In genomic region chr20:32535953-32536823, GRCh38 we compare ENCODE assay signal across 1 cellular context.
TF ChIP-seq lines count a peak whose summit lies in the region.

No MANE protein-coding gene starts in this region.

TF ChIP-seq in HepG2, 621 proteins besides CTCF, POLR2A, EP300 and RAD21 (continued from another document and continues in another):
- TF ChIP-seq KIAA2018 (CRISPR knock-in tag; IDR thresholded peaks at IDR 0.05; ENCODE audit: borderline replicate concordance): no peak
- no peak for TF ChIP-seq HMGA1 (CRISPR knock-in tag; conservative IDR thresholded peaks at IDR 0.05)
- TF ChIP-seq TGIF2 (CRISPR knock-in tag; IDR thresholded peaks at IDR 0.05): no peak; the same call in 1 of the 2 replicates
- 0 out of 2 replicates have a peak, but pooled peaks have one; percentile 8 for TF ChIP-seq ZNF543 (CRISPR knock-in tag; IDR thresholded peaks at IDR 0.05)
- TF ChIP-seq, protein P1, sequence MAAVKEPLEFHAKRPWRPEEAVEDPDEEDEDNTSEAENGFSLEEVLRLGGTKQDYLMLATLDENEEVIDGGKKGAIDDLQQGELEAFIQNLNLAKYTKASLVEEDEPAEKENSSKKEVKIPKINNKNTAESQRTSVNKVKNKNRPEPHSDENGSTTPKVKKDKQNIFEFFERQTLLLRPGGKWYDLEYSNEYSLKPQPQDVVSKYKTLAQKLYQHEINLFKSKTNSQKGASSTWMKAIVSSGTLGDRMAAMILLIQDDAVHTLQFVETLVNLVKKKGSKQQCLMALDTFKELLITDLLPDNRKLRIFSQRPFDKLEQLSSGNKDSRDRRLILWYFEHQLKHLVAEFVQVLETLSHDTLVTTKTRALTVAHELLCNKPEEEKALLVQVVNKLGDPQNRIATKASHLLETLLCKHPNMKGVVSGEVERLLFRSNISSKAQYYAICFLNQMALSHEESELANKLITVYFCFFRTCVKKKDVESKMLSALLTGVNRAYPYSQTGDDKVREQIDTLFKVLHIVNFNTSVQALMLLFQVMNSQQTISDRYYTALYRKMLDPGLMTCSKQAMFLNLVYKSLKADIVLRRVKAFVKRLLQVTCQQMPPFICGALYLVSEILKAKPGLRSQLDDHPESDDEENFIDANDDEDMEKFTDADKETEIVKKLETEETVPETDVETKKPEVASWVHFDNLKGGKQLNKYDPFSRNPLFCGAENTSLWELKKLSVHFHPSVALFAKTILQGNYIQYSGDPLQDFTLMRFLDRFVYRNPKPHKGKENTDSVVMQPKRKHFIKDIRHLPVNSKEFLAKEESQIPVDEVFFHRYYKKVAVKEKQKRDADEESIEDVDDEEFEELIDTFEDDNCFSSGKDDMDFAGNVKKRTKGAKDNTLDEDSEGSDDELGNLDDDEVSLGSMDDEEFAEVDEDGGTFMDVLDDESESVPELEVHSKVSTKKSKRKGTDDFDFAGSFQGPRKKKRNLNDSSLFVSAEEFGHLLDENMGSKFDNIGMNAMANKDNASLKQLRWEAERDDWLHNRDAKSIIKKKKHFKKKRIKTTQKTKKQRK (IDR thresholded peaks at IDR 0.05; ENCODE audit: low read length): no peak
- TF ChIP-seq SP4 (CRISPR knock-in tag; IDR thresholded peaks at IDR 0.05): 0 out of 2 replicates have a peak, but pooled peaks have one; percentile 37
- TF ChIP-seq ZNF672 (CRISPR knock-in tag; IDR thresholded peaks at IDR 0.05): no peak
- no peak for TF ChIP-seq PAWR (CRISPR knock-in tag; IDR thresholded peaks at IDR 0.05; ENCODE audit: borderline replicate concordance)
- no peak for TF ChIP-seq HMG20A (CRISPR knock-in tag; IDR thresholded peaks at IDR 0.05; ENCODE audit: borderline replicate concordance)
- TF ChIP-seq HNF4G (IDR thresholded peaks at IDR 0.05; ENCODE audit: borderline replicate concordance, low read depth, low read length): 0 out of 2 replicates have a peak, but pooled peaks have one; percentile 6
- 0 out of 2 replicates have a peak, but pooled peaks have one; percentile 35 for TF ChIP-seq HNF4G (CRISPR knock-in tag; IDR thresholded peaks at IDR 0.05; ENCODE audit: borderline replicate concordance, low read depth)
- no peak for TF ChIP-seq FOXK2 (IDR thresholded peaks at IDR 0.05)
- TF ChIP-seq ZNF598 (CRISPR knock-in tag; IDR thresholded peaks at IDR 0.05; ENCODE audit: borderline replicate concordance): 0 out of 2 replicates have a peak, but pooled peaks have one; percentile 49
- TF ChIP-seq CBX1 (IDR thresholded peaks at IDR 0.05; ENCODE audit: low read depth): no peak
- peak; percentile 7 for TF ChIP-seq TEAD3 (CRISPR knock-in tag; optimal IDR thresholded peaks at IDR 0.05; ENCODE audit: borderline replicate concordance)
- 0 out of 2 replicates have a peak, but pooled peaks have one; percentile 7 for TF ChIP-seq HDAC2 (CRISPR knock-in tag; IDR thresholded peaks at IDR 0.05)
- TF ChIP-seq POLR2AphosphoS5 (IDR thresholded peaks at IDR 0.05; ENCODE audit: low read depth, low read length): no peak; the same call in 1 of the 2 replicates
- TF ChIP-seq ZSCAN22 (CRISPR knock-in tag; IDR thresholded peaks at IDR 0.05): no peak
- no peak for TF ChIP-seq ZNF703 (CRISPR knock-in tag; IDR thresholded peaks at IDR 0.05; ENCODE audit: borderline replicate concordance)
- TF ChIP-seq MAFG (CRISPR knock-in tag; IDR thresholded peaks at IDR 0.05): no peak
- peak; percentile 83; the same call in 1 of the 2 replicates for TF ChIP-seq KDM5B (CRISPR knock-in tag; IDR thresholded peaks at IDR 0.05; ENCODE audit: borderline replicate concordance)
- TF ChIP-seq, protein P2, sequence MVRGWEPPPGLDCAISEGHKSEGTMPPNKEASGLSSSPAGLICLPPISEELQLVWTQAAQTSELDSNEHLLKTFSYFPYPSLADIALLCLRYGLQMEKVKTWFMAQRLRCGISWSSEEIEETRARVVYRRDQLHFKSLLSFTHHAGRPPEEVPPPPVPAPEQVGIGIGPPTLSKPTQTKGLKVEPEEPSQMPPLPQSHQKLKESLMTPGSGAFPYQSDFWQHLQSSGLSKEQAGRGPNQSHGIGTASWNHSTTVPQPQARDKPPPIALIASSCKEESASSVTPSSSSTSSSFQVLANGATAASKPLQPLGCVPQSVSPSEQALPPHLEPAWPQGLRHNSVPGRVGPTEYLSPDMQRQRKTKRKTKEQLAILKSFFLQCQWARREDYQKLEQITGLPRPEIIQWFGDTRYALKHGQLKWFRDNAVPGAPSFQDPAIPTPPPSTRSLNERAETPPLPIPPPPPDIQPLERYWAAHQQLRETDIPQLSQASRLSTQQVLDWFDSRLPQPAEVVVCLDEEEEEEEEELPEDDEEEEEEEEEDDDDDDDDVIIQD (CRISPR knock-in tag; IDR thresholded peaks at IDR 0.05; ENCODE audit: low read depth): no peak
- TF ChIP-seq HNF4A (CRISPR knock-in tag; IDR thresholded peaks at IDR 0.05): no peak; the same call in 1 of the 2 replicates
- no peak for TF ChIP-seq ZNF839 (CRISPR knock-in tag; IDR thresholded peaks at IDR 0.05; ENCODE audit: borderline replicate concordance)
- TF ChIP-seq PAXIP1 (CRISPR knock-in tag; conservative IDR thresholded peaks at IDR 0.05): peak; percentile 59
- TF ChIP-seq ZNF441 (CRISPR knock-in tag; IDR thresholded peaks at IDR 0.05; ENCODE audit: borderline replicate concordance): 0 out of 2 replicates have a peak, but pooled peaks have one; percentile 16
- no peak for TF ChIP-seq ZNF788 (CRISPR knock-in tag; IDR thresholded peaks at IDR 0.05; ENCODE audit: borderline replicate concordance)
- no peak for TF ChIP-seq NONO (IDR thresholded peaks at IDR 0.05)
- TF ChIP-seq NONO (CRISPR knock-in tag; conservative IDR thresholded peaks at IDR 0.05): no peak; the same call in 1 of the 2 replicates
- TF ChIP-seq ZNF501 (CRISPR knock-in tag; IDR thresholded peaks at IDR 0.05): peak; percentile 93
- no peak for TF ChIP-seq ZNF383 (CRISPR knock-in tag; IDR thresholded peaks at IDR 0.05; ENCODE audit: borderline replicate concordance)
- TF ChIP-seq TEAD2 (CRISPR knock-in tag; IDR thresholded peaks at IDR 0.05): no peak
- TF ChIP-seq TSC22D2 (CRISPR knock-in tag; IDR thresholded peaks at IDR 0.05; ENCODE audit: borderline replicate concordance): no peak
- TF ChIP-seq KDM3A (CRISPR knock-in tag; IDR thresholded peaks at IDR 0.05; ENCODE audit: low read depth): peak; percentile 61; the same call in 1 of the 2 replicates
- no peak for TF ChIP-seq ZNF850 (CRISPR knock-in tag; conservative IDR thresholded peaks at IDR 0.05)
- TF ChIP-seq, protein P3, sequence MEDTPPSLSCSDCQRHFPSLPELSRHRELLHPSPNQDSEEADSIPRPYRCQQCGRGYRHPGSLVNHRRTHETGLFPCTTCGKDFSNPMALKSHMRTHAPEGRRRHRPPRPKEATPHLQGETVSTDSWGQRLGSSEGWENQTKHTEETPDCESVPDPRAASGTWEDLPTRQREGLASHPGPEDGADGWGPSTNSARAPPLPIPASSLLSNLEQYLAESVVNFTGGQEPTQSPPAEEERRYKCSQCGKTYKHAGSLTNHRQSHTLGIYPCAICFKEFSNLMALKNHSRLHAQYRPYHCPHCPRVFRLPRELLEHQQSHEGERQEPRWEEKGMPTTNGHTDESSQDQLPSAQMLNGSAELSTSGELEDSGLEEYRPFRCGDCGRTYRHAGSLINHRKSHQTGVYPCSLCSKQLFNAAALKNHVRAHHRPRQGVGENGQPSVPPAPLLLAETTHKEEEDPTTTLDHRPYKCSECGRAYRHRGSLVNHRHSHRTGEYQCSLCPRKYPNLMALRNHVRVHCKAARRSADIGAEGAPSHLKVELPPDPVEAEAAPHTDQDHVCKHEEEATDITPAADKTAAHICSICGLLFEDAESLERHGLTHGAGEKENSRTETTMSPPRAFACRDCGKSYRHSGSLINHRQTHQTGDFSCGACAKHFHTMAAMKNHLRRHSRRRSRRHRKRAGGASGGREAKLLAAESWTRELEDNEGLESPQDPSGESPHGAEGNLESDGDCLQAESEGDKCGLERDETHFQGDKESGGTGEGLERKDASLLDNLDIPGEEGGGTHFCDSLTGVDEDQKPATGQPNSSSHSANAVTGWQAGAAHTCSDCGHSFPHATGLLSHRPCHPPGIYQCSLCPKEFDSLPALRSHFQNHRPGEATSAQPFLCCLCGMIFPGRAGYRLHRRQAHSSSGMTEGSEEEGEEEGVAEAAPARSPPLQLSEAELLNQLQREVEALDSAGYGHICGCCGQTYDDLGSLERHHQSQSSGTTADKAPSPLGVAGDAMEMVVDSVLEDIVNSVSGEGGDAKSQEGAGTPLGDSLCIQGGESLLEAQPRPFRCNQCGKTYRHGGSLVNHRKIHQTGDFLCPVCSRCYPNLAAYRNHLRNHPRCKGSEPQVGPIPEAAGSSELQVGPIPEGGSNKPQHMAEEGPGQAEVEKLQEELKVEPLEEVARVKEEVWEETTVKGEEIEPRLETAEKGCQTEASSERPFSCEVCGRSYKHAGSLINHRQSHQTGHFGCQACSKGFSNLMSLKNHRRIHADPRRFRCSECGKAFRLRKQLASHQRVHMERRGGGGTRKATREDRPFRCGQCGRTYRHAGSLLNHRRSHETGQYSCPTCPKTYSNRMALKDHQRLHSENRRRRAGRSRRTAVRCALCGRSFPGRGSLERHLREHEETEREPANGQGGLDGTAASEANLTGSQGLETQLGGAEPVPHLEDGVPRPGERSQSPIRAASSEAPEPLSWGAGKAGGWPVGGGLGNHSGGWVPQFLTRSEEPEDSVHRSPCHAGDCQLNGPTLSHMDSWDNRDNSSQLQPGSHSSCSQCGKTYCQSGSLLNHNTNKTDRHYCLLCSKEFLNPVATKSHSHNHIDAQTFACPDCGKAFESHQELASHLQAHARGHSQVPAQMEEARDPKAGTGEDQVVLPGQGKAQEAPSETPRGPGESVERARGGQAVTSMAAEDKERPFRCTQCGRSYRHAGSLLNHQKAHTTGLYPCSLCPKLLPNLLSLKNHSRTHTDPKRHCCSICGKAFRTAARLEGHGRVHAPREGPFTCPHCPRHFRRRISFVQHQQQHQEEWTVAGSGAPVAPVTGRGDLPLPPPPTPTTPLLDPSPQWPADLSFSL (CRISPR knock-in tag; IDR thresholded peaks at IDR 0.05): no peak
- TF ChIP-seq ZNF558 (CRISPR knock-in tag; IDR thresholded peaks at IDR 0.05; ENCODE audit: borderline replicate concordance): no peak
- TF ChIP-seq SCMH1 (CRISPR knock-in tag; IDR thresholded peaks at IDR 0.05; ENCODE audit: borderline replicate concordance): no peak
- no peak for TF ChIP-seq KAT8 (CRISPR knock-in tag; IDR thresholded peaks at IDR 0.05)
